28 cellular contexts compared by ENCODE assay signal in genomic region chrX:137891431-137891830, GRCh38.
"Had no signal": no experiment of that assay in that cellular context is flagged by ENCODE, and none has a peak within 500 bp of the region (broad histone marks: within the 10 kb centered on the region; RNA-seq: fewer than 3 reads in every experiment).

No MANE protein-coding gene starts in this region.

- H3K4me1 ChIP-seq: stomach, suprapubic skin, testis, thyroid gland, tibial artery, tibial nerve, transverse colon, upper lobe of left lung, upper lobe of right lung, uterus, vagina had no signal

- H3K27me3 Mint-ChIP-seq: stimulated activated memory B cell treated with anti-CD40 and anti-IgM and Interleukin-4, amounts not matched to agents 10 μg/mL and 1 μg/mL and 100 μg/mL, for 72 hours; stimulated activated naive B cell treated with anti-CD40 and anti-IgM and Interleukin-4, amounts not matched to agents 10 μg/mL and 1 μg/mL and 100 μg/mL, for 72 hours; stimulated activated naive CD8-positive, alpha-beta T cell treated with anti-CD3 and anti-CD28 coated beads, Interleukin-15, amount 100 ng/mL, for 72 hours; stimulated activated naive CD8-positive, alpha-beta T cell treated with anti-CD3 and anti-CD28 coated beads, Interleukin-15, Interleukin-2, amounts not matched to agents 100 ng/mL and 50 ng/mL, for 24 hours; type B pancreatic cell had no signal

- H3K36me3 ChIP-seq: stomach, suprapubic skin, thoracic aorta, thyroid gland, tibial artery, tibial nerve, transverse colon, upper lobe of left lung, upper lobe of right lung, uterus, vagina had no signal

- H3K9me3 Mint-ChIP-seq: stimulated activated memory B cell treated with anti-CD40 and anti-IgM and Interleukin-4, amounts not matched to agents 10 μg/mL and 1 μg/mL and 100 μg/mL, for 72 hours; stimulated activated naive CD8-positive, alpha-beta T cell treated with anti-CD3 and anti-CD28 coated beads, Interleukin-15, amount 100 ng/mL, for 72 hours; stimulated activated naive CD8-positive, alpha-beta T cell treated with anti-CD3 and anti-CD28 coated beads, Interleukin-15, Interleukin-2, amounts not matched to agents 100 ng/mL and 50 ng/mL, for 24 hours; type B pancreatic cell had no signal

- H3K4me1 Mint-ChIP-seq: stimulated activated effector memory CD8-positive, alpha-beta T cell treated with anti-CD3 and anti-CD28 coated beads, Interleukin-12 subunit alpha, Interleukin-12 subunit beta, amount 100 ng/mL, for 72 hours; stimulated activated memory B cell treated with anti-CD40 and anti-IgM and Interleukin-4, amounts not matched to agents 10 μg/mL and 1 μg/mL and 100 μg/mL, for 72 hours; stimulated activated naive B cell treated with anti-CD40 and anti-IgM and Interleukin-4, amounts not matched to agents 10 μg/mL and 1 μg/mL and 100 μg/mL, for 72 hours; stimulated activated naive CD8-positive, alpha-beta T cell treated with anti-CD3 and anti-CD28 coated beads, Interleukin-15, amount 100 ng/mL, for 72 hours had no signal

- DNase-seq: stimulated activated CD4-positive, alpha-beta T cell treated with anti-CD3 and anti-CD28 coated beads, Interleukin-2, amount 100 ng/mL, for 48 hours; stimulated activated CD4-positive, alpha-beta T cell treated with anti-CD3 and anti-CD28 coated beads, Interleukin-4, amount 100 ng/mL, for 1 hour; stimulated activated CD4-positive, alpha-beta T cell treated with anti-CD3 and anti-CD28 coated beads, Interleukin-4, amount 100 ng/mL, for 24 hours; stimulated activated CD4-positive, alpha-beta T cell treated with anti-CD3 and anti-CD28 coated beads, Interleukin-4, amount 100 ng/mL, for 4 hours; stimulated activated CD8-positive, alpha-beta memory T cell treated with anti-CD3 and anti-CD28 coated beads, Interleukin-4, amount 100 ng/mL, for 48 hours; stimulated activated naive B cell treated with anti-CD40 and anti-IgM and Interleukin-4, amounts not matched to agents 10 μg/mL and 1 μg/mL and 100 μg/mL, for 72 hours; stimulated activated naive CD4-positive, alpha-beta T cell; stimulated activated naive CD4-positive, alpha-beta T cell treated with Interleukin-2 at 50 U/mL for 16 hours; stimulated activated naive CD8-positive, alpha-beta T cell treated with anti-CD3 and anti-CD28 coated beads, Interleukin-15, amount 100 ng/mL, for 72 hours; stimulated activated naive CD8-positive, alpha-beta T cell treated with anti-CD3 and anti-CD28 coated beads, Interleukin-15, Interleukin-2, amounts not matched to agents 100 U/mL and 50 U/mL, for 24 hours; stomach; substantia nigra; testis; thyroid gland; tibial artery; transverse colon; trophoblast cell; upper lobe of left lung; upper lobe of right lung; uterus had no signal

- H3K27ac Mint-ChIP-seq: stimulated activated effector memory CD8-positive, alpha-beta T cell treated with anti-CD3 and anti-CD28 coated beads, Interleukin-12 subunit alpha, Interleukin-12 subunit beta, amount 100 ng/mL, for 72 hours; stimulated activated memory B cell treated with anti-CD40 and anti-IgM and Interleukin-4, amounts not matched to agents 10 μg/mL and 1 μg/mL and 100 μg/mL, for 72 hours; stimulated activated naive B cell treated with anti-CD40 and anti-IgM and Interleukin-4, amounts not matched to agents 10 μg/mL and 1 μg/mL and 100 μg/mL, for 72 hours; stimulated activated naive CD8-positive, alpha-beta T cell treated with anti-CD3 and anti-CD28 coated beads, Interleukin-15, Interleukin-2, amounts not matched to agents 100 ng/mL and 50 ng/mL, for 24 hours; type B pancreatic cell had no signal

- H3K36me3 Mint-ChIP-seq: stimulated activated effector memory CD8-positive, alpha-beta T cell treated with anti-CD3 and anti-CD28 coated beads, Interleukin-12 subunit alpha, Interleukin-12 subunit beta, amount 100 ng/mL, for 72 hours; stimulated activated memory B cell treated with anti-CD40 and anti-IgM and Interleukin-4, amounts not matched to agents 10 μg/mL and 1 μg/mL and 100 μg/mL, for 72 hours; stimulated activated naive B cell treated with anti-CD40 and anti-IgM and Interleukin-4, amounts not matched to agents 10 μg/mL and 1 μg/mL and 100 μg/mL, for 72 hours; type B pancreatic cell had no signal

- H3K4me3 ChIP-seq: stomach, suprapubic skin, testis, thoracic aorta, thyroid gland, tibial artery, tibial nerve, transverse colon, upper lobe of left lung, upper lobe of right lung, uterus, vagina had no signal

- H3K9me3 ChIP-seq: suprapubic skin, testis, thoracic aorta, thyroid gland, tibial artery, tibial nerve, transverse colon, upper lobe of left lung, upper lobe of right lung, uterus, vagina had no signal

- H3K27me3 ChIP-seq: stomach, suprapubic skin, testis, thyroid gland, tibial artery, tibial nerve, transverse colon, upper lobe of left lung, upper lobe of right lung, uterus, vagina had no signal

- H3K4me3 Mint-ChIP-seq: stimulated activated effector memory CD8-positive, alpha-beta T cell treated with anti-CD3 and anti-CD28 coated beads, Interleukin-12 subunit alpha, Interleukin-12 subunit beta, amount 100 ng/mL, for 72 hours; stimulated activated memory B cell treated with anti-CD40 and anti-IgM and Interleukin-4, amounts not matched to agents 10 μg/mL and 1 μg/mL and 100 μg/mL, for 72 hours; stimulated activated naive B cell treated with anti-CD40 and anti-IgM and Interleukin-4, amounts not matched to agents 10 μg/mL and 1 μg/mL and 100 μg/mL, for 72 hours; stimulated activated naive CD8-positive, alpha-beta T cell treated with anti-CD3 and anti-CD28 coated beads, Interleukin-15, amount 100 ng/mL, for 72 hours; stimulated activated naive CD8-positive, alpha-beta T cell treated with anti-CD3 and anti-CD28 coated beads, Interleukin-15, Interleukin-2, amounts not matched to agents 100 ng/mL and 50 ng/mL, for 24 hours; type B pancreatic cell had no signal

- H3K27ac ChIP-seq: stomach, suprapubic skin, testis, thoracic aorta, thyroid gland, tibial artery, tibial nerve, transverse colon, upper lobe of left lung, upper lobe of right lung, uterus, vagina had no signal
